ENCODE assay signal across 19 cellular contexts in genomic region chr18:50439460-50440015, GRCh38.
"Had no signal": no experiment of that assay in that cellular context is flagged by ENCODE, and none has a peak within 500 bp of the region (broad histone marks: within the 10 kb centered on the region; RNA-seq: fewer than 3 reads in every experiment).

No MANE protein-coding gene starts in this region.

- H3K4me1 ChIP-seq: gastrocnemius medialis, parathyroid adenoma, thyroid gland had no signal

- H3K4me3 Mint-ChIP-seq: memory B cell; natural killer cell; stimulated activated effector memory CD8-positive, alpha-beta T cell treated with anti-CD3 and anti-CD28 coated beads, Interleukin-12 subunit alpha, Interleukin-12 subunit beta, amount 100 ng/mL, for 72 hours; type B pancreatic cell had no signal

- H3K27me3 Mint-ChIP-seq: progenitor cell of endocrine pancreas, type B pancreatic cell had no signal

- H3K9ac ChIP-seq: parathyroid adenoma had no signal

- H2AFZ ChIP-seq: parathyroid adenoma had no signal

- H3K36me3 Mint-ChIP-seq: natural killer cell; stimulated activated effector memory CD8-positive, alpha-beta T cell treated with anti-CD3 and anti-CD28 coated beads, Interleukin-12 subunit alpha, Interleukin-12 subunit beta, amount 100 ng/mL, for 72 hours; type B pancreatic cell had no signal

- H3K4me1 Mint-ChIP-seq: memory B cell; natural killer cell; stimulated activated effector memory CD8-positive, alpha-beta T cell treated with anti-CD3 and anti-CD28 coated beads, Interleukin-12 subunit alpha, Interleukin-12 subunit beta, amount 100 ng/mL, for 72 hours had no signal

- H3K79me2 ChIP-seq: parathyroid adenoma had no signal

- H3K36me3 ChIP-seq: gastrocnemius medialis, stomach, thyroid gland had no signal

- H3K4me3 ChIP-seq: gastrocnemius medialis, lung, stomach, thyroid gland had no signal

- ATAC-seq: gastrocnemius medialis; left lobe of liver; natural killer cell; sciatic nerve; stimulated activated effector memory CD8-positive, alpha-beta T cell treated with anti-CD3 and anti-CD28 coated beads, Interleukin-12 subunit alpha, Interleukin-12 subunit beta, amount 100 ng/mL, for 72 hours had no signal

- H3K27ac Mint-ChIP-seq: memory B cell; natural killer cell; progenitor cell of endocrine pancreas; stimulated activated effector memory CD8-positive, alpha-beta T cell treated with anti-CD3 and anti-CD28 coated beads, Interleukin-12 subunit alpha, Interleukin-12 subunit beta, amount 100 ng/mL, for 72 hours; type B pancreatic cell had no signal

- H3K27ac ChIP-seq: gastrocnemius medialis, parathyroid adenoma, stomach, thyroid gland had no signal

- H3K9me3 ChIP-seq: gastrocnemius medialis, thyroid gland had no signal

- H3K9me3 Mint-ChIP-seq: natural killer cell, type B pancreatic cell had no signal

- DNase-seq: cortex of kidney; foreskin fibroblast; gastrocnemius medialis; head of caudate nucleus; kidney; natural killer cell; stimulated activated CD4-positive, alpha-beta T cell treated with anti-CD3 and anti-CD28 coated beads, Interleukin-2, amount 100 ng/mL, for 24 hours; stimulated activated CD4-positive, alpha-beta T cell treated with anti-CD3 and anti-CD28 coated beads, Interleukin-4, amount 100 ng/mL, for 24 hours; stimulated activated naive CD4-positive, alpha-beta T cell treated with Interleukin-2 at 50 U/mL for 16 hours; stomach; thyroid gland had no signal

- FAIRE-seq: kidney had no signal

- H3K27me3 ChIP-seq: gastrocnemius medialis, stomach, thyroid gland had no signal
